11 cellular contexts compared by ENCODE assay signal in the genomic region with DNA sequence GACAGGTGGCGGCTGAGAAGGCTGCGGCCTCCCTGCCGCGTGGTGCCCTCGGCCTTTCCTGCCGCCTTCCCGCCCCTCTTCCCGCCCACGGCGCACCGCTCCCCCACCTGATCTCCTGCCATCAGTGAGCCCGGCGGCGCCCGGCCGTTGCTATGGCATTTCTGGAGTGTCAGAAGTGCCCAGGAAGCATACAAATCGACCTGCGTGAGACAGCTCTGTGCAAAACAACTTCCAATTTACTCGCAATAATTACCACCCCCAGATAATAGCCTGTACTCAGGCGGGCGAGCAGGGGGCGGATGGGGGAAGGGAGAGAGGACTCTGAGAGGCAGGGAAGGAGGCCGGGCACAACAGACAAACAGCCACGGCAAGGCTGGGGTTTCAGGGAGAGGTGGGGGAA. TPM values are rescaled to one million over a fixed set of nuclear protein-coding genes. Genes with fewer than 3 reads are reported as not detected.
DNase-seq lines count a peak whose midpoint lies in the region; ATAC-seq and TF ChIP-seq lines count a peak whose summit lies in the region.
"Had no signal": no experiment of that assay in that cellular context is flagged by ENCODE, and none has a peak within 500 bp of the region (broad histone marks: within the 10 kb centered on the region; RNA-seq: fewer than 3 reads in every experiment).

No MANE protein-coding gene starts in this region.

- intact Hi-C loops in lower lobe of right lung (cut with DNase I): no loop called here

- no peak overlapping the region for H3K27ac ChIP-seq in lower lobe of right lung

- H3K27me3 ChIP-seq in lower lobe of right lung (ENCODE audit: low read depth): no peaks in the 10 kb centered on the region

- DNase-seq in COLO668 (lab: John Stamatoyannopoulos, UW; ENCODE audit: unreplicated experiment) (peak; percentile 85), NCI-H128 (lab: John Stamatoyannopoulos, UW; ENCODE audit: unreplicated experiment) (peak; percentile 55), anterior cingulate cortex (lab: John Stamatoyannopoulos, UW) (peak in 51 of 58 donors; percentile 2 to 74 (median 27)), lower lobe of right lung (peak; percentile 67), NCI-H82 treated with DMSO at 0.1 percent for 48 hours (lab: John Stamatoyannopoulos, UW; ENCODE audit: unreplicated experiment) (no peak), erythroblast (lab: John Stamatoyannopoulos, UW) (no peak)
- DNase-seq: stimulated activated naive CD8-positive, alpha-beta T cell treated with anti-CD3 and anti-CD28 coated beads, Interleukin-15, Interleukin-2, amounts not matched to agents 100 U/mL and 50 U/mL, for 24 hours had no signal

- no peaks in the 10 kb centered on the region for H3K36me3 ChIP-seq in lower lobe of right lung

- H3K4me1 ChIP-seq in lower lobe of right lung: no peaks in the 10 kb centered on the region

- no peak for TF ChIP-seq CTCF in lower lobe of right lung (IDR thresholded peaks at IDR 0.05)

- TF ChIP-seq POLR2A in erythroblast (IDR thresholded peaks at IDR 0.05; ENCODE audit: low read length): no peak

- H3K4me3 ChIP-seq in lower lobe of right lung: peak overlapping the region; percentile 3

- peak; percentile 61 to 87 for ATAC-seq in lower lobe of right lung
- ATAC-seq in HG03378 (IDR thresholded peaks at IDR 0.05; ENCODE audit: unreplicated experiment): no peak
- ATAC-seq in GM21723 (IDR thresholded peaks at IDR 0.05; ENCODE audit: unreplicated experiment): no peak
- ATAC-seq: esophagus mucosa; stimulated activated naive CD8-positive, alpha-beta T cell treated with anti-CD3 and anti-CD28 coated beads, Interleukin-15, Interleukin-2, amounts not matched to agents 100 U/mL and 50 U/mL, for 24 hours had no signal

- H3K9me3 ChIP-seq in lower lobe of right lung: no peaks in the 10 kb centered on the region

RNA-seq across cellular contexts. Expression of a gene that starts 16.6 kb away (rescaled TPM):
- 0.24 TPM for total RNA-seq in lower lobe of right lung

RNA-seq across cellular contexts. Expression of a gene that starts 21.6 kb away (rescaled TPM):
- total RNA-seq in lower lobe of right lung: 629 TPM

RNA-seq across cellular contexts. Expression of a gene that starts 50.3 kb away (rescaled TPM):
- 0.65 TPM for total RNA-seq in lower lobe of right lung
- total RNA-seq: esophagus mucosa, liver had no signal

Comparison
In these comparisons a context has a peak if more than half of its experiments do, and no peak if none do; other contexts are left out.
1. DNase-seq: peak in COLO668 (single experiment), NCI-H128 (single experiment), anterior cingulate cortex (51 of 58) and lower lobe of right lung (single experiment); none in NCI-H82 treated with DMSO at 0.1 percent for 48 hours (single experiment) and erythroblast (0 of 2).
2. ATAC-seq: peak in lower lobe of right lung (2 of 2); none in HG03378 (single experiment) and GM21723 (single experiment).